22 cellular contexts compared by ENCODE assay signal in the genomic region with DNA sequence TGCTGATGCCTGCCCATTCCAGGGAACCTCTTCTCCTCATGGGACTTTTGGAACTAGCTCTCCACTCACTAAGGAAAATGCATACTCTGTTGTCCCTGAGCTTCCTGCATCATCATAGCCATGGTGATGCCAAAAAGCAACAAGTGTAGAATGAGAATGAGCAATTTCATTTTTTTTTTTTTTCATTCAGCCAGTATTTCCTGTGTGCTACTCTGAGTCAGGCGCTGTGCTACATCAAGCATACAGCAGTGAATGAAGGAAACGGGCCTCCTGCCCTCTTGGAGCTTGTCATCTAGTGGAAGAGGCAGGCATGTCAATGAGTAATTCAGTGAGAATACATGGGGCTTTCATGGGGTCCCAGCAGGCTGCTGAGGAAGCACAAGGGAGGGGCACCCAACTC.
DNase-seq lines count a peak whose midpoint lies in the region; ATAC-seq and TF ChIP-seq lines count a peak whose summit lies in the region.
"Had no signal": no experiment of that assay in that cellular context is flagged by ENCODE, and none has a peak within 500 bp of the region (broad histone marks: within the 10 kb centered on the region; RNA-seq: fewer than 3 reads in every experiment).

No MANE protein-coding gene starts in this region.

- intact Hi-C loops in mammary epithelial cell (cut with micrococcal nuclease): no loop called here
- intact Hi-C loops in breast epithelium (cut with DNase I; ENCODE audit: low total_unique reads): no loop called here

- in situ Hi-C loops in mammary epithelial cell (cut with MboI; ENCODE audit: low sequenced_read_pairs in 2 of 2): no loop called here

- H3K27me3 ChIP-seq in mammary epithelial cell (ENCODE audit: insufficient read depth, low read length): no peaks in the 10 kb centered on the region
- no peaks in the 10 kb centered on the region for H3K27me3 ChIP-seq in breast epithelium
- H3K27me3 ChIP-seq in foreskin keratinocyte: no peaks in the 10 kb centered on the region

- ATAC-seq in foreskin keratinocyte (peak; percentile 23), HG02610 (IDR thresholded peaks at IDR 0.05; ENCODE audit: unreplicated experiment) (no peak)
- ATAC-seq: HepG2 had no signal

- no peaks in the 10 kb centered on the region for H3K36me3 ChIP-seq in mammary epithelial cell (ENCODE audit: insufficient read depth, low read length)
- H3K36me3 ChIP-seq in breast epithelium: no peaks in the 10 kb centered on the region

- no peaks in the 10 kb centered on the region for H3K9me3 ChIP-seq in mammary epithelial cell (replicated peaks; ENCODE audit: insufficient read depth, low read length)
- peaks cover 0 to 9% of the 10 kb centered on the region in 2 donors for H3K9me3 ChIP-seq in breast epithelium

- 80% methylated on average over 2 of the region's 2 CpGs for WGBS in mammary epithelial cell (ENCODE audit: low coverage, missing lambda C conversion rate)

- DNase-seq in mammary epithelial cell (peak; percentile 6), breast epithelium (ENCODE audit: low spot score in 2 of 2) (no peak), RKO (ENCODE audit: low spot score) (peak; percentile 40), foreskin keratinocyte (no peak), NCI-H69 (lab: John Stamatoyannopoulos, UW) (no peak), caudate nucleus (lab: John Stamatoyannopoulos, UW) (no peak)
- DNase-seq in activated effector memory CD4-positive, alpha-beta T cell treated with Interleukin-2 at 50 U/mL for 16 hours: no peak
- DNase-seq: DMS53; EL; H7; KBM-7; NCI-H1105; NCI-H146; NCI-H2029; NCI-H2227 treated with DMSO at 0.1 percent for 48 hours; NCI-H510A; NCI-H774; NK-92 treated with Interleukin-12 subunit alpha and Interleukin-12 subunit beta, amount 100 ng/mL, for 24 hours had no signal

- H3K4me3 ChIP-seq in mammary epithelial cell (replicated peaks in 1 of 3; ENCODE audit: insufficient read depth in 1 of 3, low read depth in 2 of 3, low read length in 3 of 3) (no peak overlapping the region), breast epithelium (no peak overlapping the region)

- no peak overlapping the region for H3K9ac ChIP-seq in mammary epithelial cell (ENCODE audit: insufficient read depth, low read length)

- H2AFZ ChIP-seq in mammary epithelial cell (ENCODE audit: low read depth, low read length): no peak overlapping the region

- H3K79me2 ChIP-seq in mammary epithelial cell (ENCODE audit: insufficient read depth, low read length): no peaks in the 10 kb centered on the region

- no peak for TF ChIP-seq POLR2A in breast epithelium (IDR thresholded peaks at IDR 0.05)

- CTCF ChIA-PET in mammary epithelial cell (lab: Charles Lee; ENCODE audit: low non-redundant PET): no interaction called here

- H3K27ac ChIP-seq in mammary epithelial cell (ENCODE audit: insufficient read depth, low read depth, low read length): no peak overlapping the region
- H3K27ac ChIP-seq in breast epithelium: no peak overlapping the region
- H3K27ac ChIP-seq in foreskin keratinocyte: no peak overlapping the region
- H3K27ac ChIP-seq in caudate nucleus (ENCODE audit: low read depth, low read length): no peak overlapping the region
- H3K27ac ChIP-seq: 22Rv1, C4-2B had no signal

- H4K20me1 ChIP-seq in mammary epithelial cell (ENCODE audit: insufficient read depth, low read length): no peaks in the 10 kb centered on the region

- BruUV-seq in mammary epithelial cell (replicated peaks; lab: Mats Ljungman, UMichigan): no TSS peak

- H3K4me1 ChIP-seq in mammary epithelial cell (ENCODE audit: insufficient read depth, low read length) (peaks cover 8% of the 10 kb centered on the region), breast epithelium (no peaks in the 10 kb centered on the region), foreskin keratinocyte (peaks cover 15% of the 10 kb centered on the region)

- TF ChIP-seq CTCF in mammary epithelial cell (conservative IDR thresholded peaks at IDR 0.05 in 1 of 2, IDR thresholded peaks at IDR 0.05 in 1 of 2; ENCODE audit: extremely low read depth in 1 of 2, insufficient read depth in 1 of 2, low read depth in 1 of 2, low read length in 2 of 2): no peak
- TF ChIP-seq CTCF in breast epithelium (IDR thresholded peaks at IDR 0.05): no peak
- no peak for TF ChIP-seq CTCF in foreskin keratinocyte (conservative IDR thresholded peaks at IDR 0.05)

- dilution Hi-C loops in mammary epithelial cell (cut with HindIII; ENCODE audit: low sequenced_read_pairs): no loop called here

- H3K4me2 ChIP-seq in mammary epithelial cell (ENCODE audit: insufficient read depth, low read depth, low read length): no peak overlapping the region

Comparison
In these comparisons a context has a peak if more than half of its experiments do, and no peak if none do; other contexts are left out.
1. DNase-seq: peak in mammary epithelial cell (single experiment) and RKO (single experiment); none in breast epithelium (0 of 2), foreskin keratinocyte (0 of 2), NCI-H69 (single experiment), activated effector memory CD4-positive, alpha-beta T cell treated with Interleukin-2 at 50 U/mL for 16 hours (single experiment) and caudate nucleus (0 of 61).